13 cellular contexts compared by ENCODE assay signal in genomic region chr5:60943624-60944023, GRCh38. TPM values are rescaled to one million over a fixed set of nuclear protein-coding genes. Genes with fewer than 3 reads are reported as not detected.
DNase-seq lines count a peak whose midpoint lies in the region; ATAC-seq and TF ChIP-seq lines count a peak whose summit lies in the region.
"Had no signal": no experiment of that assay in that cellular context is flagged by ENCODE, and none has a peak within 500 bp of the region (broad histone marks: within the 10 kb centered on the region; RNA-seq: fewer than 3 reads in every experiment).

No MANE protein-coding gene starts in this region.

- no peaks in the 10 kb centered on the region for H3K9me3 Mint-ChIP-seq in endothelial cell (ENCODE audit: unreplicated experiment)
- H3K9me3 Mint-ChIP-seq in CD8-positive, alpha-beta memory T cell, result no peaks in the 10 kb centered on the region
- H3K9me3 Mint-ChIP-seq: activated T-helper 2 cell treated with anti-CD3 and anti-CD28 coated beads, Interferon-gamma antibody, Interleukin-2, Interleukin-4, amounts not matched to agents 10 μg/mL and 5 μg/mL and 100 μg/mL, durations not matched to agents 14 hours and 24 hours and 36 hours had no signal

- no peak for ATAC-seq in T-helper 17 cell
- no peak for ATAC-seq in HG02852 (IDR thresholded peaks at IDR 0.05; ENCODE audit: unreplicated experiment)

- no peaks in the 10 kb centered on the region for H3K27me3 ChIP-seq in CD8-positive, alpha-beta memory T cell (ENCODE audit: insufficient read depth, low read length, poor library complexity, severe bottlenecking)

- H3K4me1 Mint-ChIP-seq in T-helper 17 cell (peaks cover 12% of the 10 kb centered on the region), endothelial cell (ENCODE audit: unreplicated experiment) (no peaks in the 10 kb centered on the region)
- peaks cover 18 to 23% (median 21%) of the 10 kb centered on the region in 3 donors for H3K4me1 Mint-ChIP-seq in CD8-positive, alpha-beta memory T cell

- no peak overlapping the region for H3K27ac ChIP-seq in CD8-positive, alpha-beta memory T cell (ENCODE audit: low read depth, low read length)

- H3K27me3 Mint-ChIP-seq in T-helper 17 cell, result no peaks in the 10 kb centered on the region
- peaks cover 3% of the 10 kb centered on the region for H3K27me3 Mint-ChIP-seq in endothelial cell (ENCODE audit: unreplicated experiment)
- peaks cover 0 to 2% of the 10 kb centered on the region in 2 donors for H3K27me3 Mint-ChIP-seq in CD8-positive, alpha-beta memory T cell

- H3K4me3 ChIP-seq in CD8-positive, alpha-beta memory T cell (ENCODE audit: low read length), result no peak overlapping the region

- H3K27ac Mint-ChIP-seq in T-helper 17 cell (no peak overlapping the region), endothelial cell (ENCODE audit: unreplicated experiment) (no peak overlapping the region)
- H3K27ac Mint-ChIP-seq in CD8-positive, alpha-beta memory T cell, result no peak overlapping the region
- H3K27ac Mint-ChIP-seq: activated T-helper 2 cell treated with anti-CD3 and anti-CD28 coated beads, Interferon-gamma antibody, Interleukin-2, Interleukin-4, amounts not matched to agents 10 μg/mL and 5 μg/mL and 100 μg/mL, durations not matched to agents 14 hours and 24 hours and 36 hours had no signal

- in situ Hi-C loops in KBM-7 (cut with MboI; ENCODE audit: low pct_unique_long_range_greater_than_20kb, low sequenced_read_pairs), result no loop called here

- no peaks in the 10 kb centered on the region for H3K9me3 ChIP-seq in T-helper 17 cell (ENCODE audit: control insufficient read depth, low read length, poor library complexity, severe bottlenecking)
- H3K9me3 ChIP-seq in CD8-positive, alpha-beta memory T cell (ENCODE audit: low read length), result no peaks in the 10 kb centered on the region

- H3K36me3 ChIP-seq in CD8-positive, alpha-beta memory T cell (ENCODE audit: insufficient read depth, low read length), result no peaks in the 10 kb centered on the region

- TF ChIP-seq CTCF in endothelial cell (IDR thresholded peaks at IDR 0.05; ENCODE audit: unreplicated experiment) (no peak), GM10266 (IDR thresholded peaks at IDR 0.05; ENCODE audit: control insufficient read depth, insufficient read depth, low read depth, missing control alignments) (no peak)

- H3K4me3 Mint-ChIP-seq in T-helper 17 cell (peak overlapping the region; percentile 66), endothelial cell (ENCODE audit: unreplicated experiment) (no peak overlapping the region)
- peak overlapping the region in 1 of 7 donors; percentile 30 for H3K4me3 Mint-ChIP-seq in CD8-positive, alpha-beta memory T cell

- CTCF ChIA-PET in CD8-positive, alpha-beta memory T cell (lab: Charles Lee), result no interaction called here

- POLR2A ChIA-PET in CD8-positive, alpha-beta memory T cell (lab: Charles Lee), result no interaction called here

- H3K36me3 Mint-ChIP-seq in T-helper 17 cell (ENCODE audit: low read depth) (no peaks in the 10 kb centered on the region), endothelial cell (ENCODE audit: low read depth, unreplicated experiment) (no peaks in the 10 kb centered on the region)
- H3K36me3 Mint-ChIP-seq in CD8-positive, alpha-beta memory T cell, result peaks cover 0 to 6% (median 1%) of the 10 kb centered on the region in 3 donors

- peak; percentile 3 for DNase-seq in Daoy (ENCODE audit: low read depth)
- DNase-seq in KBM-7, result peak; percentile 11
- no peak for DNase-seq in T-helper 17 cell
- peak; percentile 20 to 58 for DNase-seq in lung microvascular endothelial cell (ENCODE audit: low read depth in 2 of 2)
- no peak for DNase-seq in endothelial cell (ENCODE audit: low spot score)
- DNase-seq in CD8-positive, alpha-beta memory T cell, result no peak
- DNase-seq in GM10266 (ENCODE audit: extremely low spot score), result no peak
- DNase-seq: activated CD4-positive, alpha-beta T cell treated with anti-CD3 and anti-CD28 coated beads for 1 hour; caudate nucleus; NCI-H2081 treated with DMSO at 0.1 percent for 48 hours; stimulated activated CD4-positive, alpha-beta T cell treated with anti-CD3 and anti-CD28 coated beads, Interleukin-2, amount 100 ng/mL, for 48 hours had no signal

- H3K4me1 ChIP-seq in CD8-positive, alpha-beta memory T cell (ENCODE audit: insufficient read depth, low read length), result peaks cover 15% of the 10 kb centered on the region

RNA-seq across cellular contexts. Expression of gene ERCC8, which starts 1.2 kb away (rescaled TPM):
- total RNA-seq in Daoy (2014; rRNA removed; shearing (Covaris generic)), result 27.4 and 45.4 TPM in 2 replicates
- total RNA-seq in T-helper 17 cell, result 1 to 10 TPM; 6.6 to 6.8 TPM
- 12.0 and 12.7 TPM in 2 replicates for total RNA-seq in lung microvascular endothelial cell
- 15.3 TPM for total RNA-seq in endothelial cell (ENCODE audit: unreplicated experiment)
- total RNA-seq in CD8-positive, alpha-beta memory T cell, result 10 to 100 TPM; 14.0 to 14.4 TPM
- polyA plus RNA-seq in CD8-positive, alpha-beta memory T cell, result 11.8 TPM

RNA-seq across cellular contexts. Expression of gene NDUFAF2, which starts 1.4 kb away (rescaled TPM):
- total RNA-seq in Daoy (2014; rRNA removed; shearing (Covaris generic)), result 66.6 and 139 TPM in 2 replicates
- 10 to 100 TPM; 10.5 to 14.5 TPM for total RNA-seq in T-helper 17 cell
- 15.7 and 17.4 TPM in 2 replicates for total RNA-seq in lung microvascular endothelial cell
- total RNA-seq in endothelial cell (ENCODE audit: unreplicated experiment), result 13.9 TPM
- 10 to 100 TPM; 43.9 to 46.8 TPM for total RNA-seq in CD8-positive, alpha-beta memory T cell
- polyA plus RNA-seq in CD8-positive, alpha-beta memory T cell, result 37.7 TPM

Comparison
In these comparisons a context has a peak if more than half of its experiments do, and no peak if none do; other contexts are left out.
1. DNase-seq: peak in Daoy (single experiment), KBM-7 (single experiment) and lung microvascular endothelial cell (2 of 2); none in T-helper 17 cell (0 of 3), endothelial cell (single experiment), CD8-positive, alpha-beta memory T cell (0 of 5) and GM10266 (single experiment).